Comparison of ENCODE assay signal across 14 cellular contexts in the genomic region with DNA sequence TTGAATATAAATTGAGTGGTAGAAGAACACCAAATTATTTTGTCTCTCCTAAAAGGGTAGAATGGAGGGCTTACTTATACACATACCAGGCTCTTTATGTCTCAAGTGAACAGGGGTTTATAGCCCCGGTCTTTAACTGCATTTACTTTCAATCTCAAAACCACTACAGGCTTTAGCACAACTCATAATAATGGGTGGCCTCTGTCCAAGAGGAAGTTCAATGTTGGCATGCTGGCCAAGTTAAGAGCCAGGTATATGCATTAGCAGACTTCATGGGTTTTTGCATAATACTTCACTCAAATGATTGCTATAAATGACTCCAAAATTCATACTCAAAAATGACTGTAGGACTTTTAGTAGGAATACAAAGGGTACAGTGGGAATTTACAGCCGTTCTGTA.
DNase-seq lines count a peak whose midpoint lies in the region; ATAC-seq and TF ChIP-seq lines count a peak whose summit lies in the region.
"Had no signal": no experiment of that assay in that cellular context is flagged by ENCODE, and none has a peak within 500 bp of the region (broad histone marks: within the 10 kb centered on the region; RNA-seq: fewer than 3 reads in every experiment).

No MANE protein-coding gene starts in this region.

- H3K36me3 Mint-ChIP-seq in activated CD8-positive, alpha-beta T cell treated with anti-CD3 and anti-CD28 coated beads, Interleukin-2, amount 10 ng/mL, durations not matched to agents 7 days and 5 days (ENCODE audit: low read depth), result no peaks in the 10 kb centered on the region
- H3K36me3 Mint-ChIP-seq: T-cell had no signal

- no peaks in the 10 kb centered on the region for H3K9me3 Mint-ChIP-seq in activated CD8-positive, alpha-beta T cell treated with anti-CD3 and anti-CD28 coated beads, Interleukin-2, amount 10 ng/mL, durations not matched to agents 7 days and 5 days (ENCODE audit: insufficient read depth)
- H3K9me3 Mint-ChIP-seq: HFFc6, T-cell had no signal

- H4K20me1 ChIP-seq in OCI-LY1 (ENCODE audit: insufficient read depth, low read length), result no peaks in the 10 kb centered on the region

- ATAC-seq in GM18867 (IDR thresholded peaks at IDR 0.05; ENCODE audit: unreplicated experiment) (peak; percentile 48), HG02759 (IDR thresholded peaks at IDR 0.05; ENCODE audit: unreplicated experiment) (peak; percentile 23), HG03039 (IDR thresholded peaks at IDR 0.05; ENCODE audit: unreplicated experiment) (no peak)
- no peak for ATAC-seq in activated CD8-positive, alpha-beta T cell treated with anti-CD3 and anti-CD28 coated beads, Interleukin-2, amount 10 ng/mL, durations not matched to agents 7 days and 5 days

- peaks cover 56% of the 10 kb centered on the region for H3K4me1 ChIP-seq in OCI-LY1 (ENCODE audit: insufficient read depth, low read length, severe bottlenecking)

- H2AFZ ChIP-seq in OCI-LY1 (ENCODE audit: low read length), result no peak overlapping the region

- POLR2A ChIA-PET in activated CD8-positive, alpha-beta T cell treated with anti-CD3 and anti-CD28 coated beads, Interleukin-2, amount 10 ng/mL, durations not matched to agents 7 days and 5 days (lab: Charles Lee), result no interaction called here

- CTCF ChIA-PET in activated CD8-positive, alpha-beta T cell treated with anti-CD3 and anti-CD28 coated beads, Interleukin-2, amount 10 ng/mL, durations not matched to agents 7 days and 5 days (lab: Charles Lee), result no interaction called here

- peaks cover 15% of the 10 kb centered on the region for H3K4me1 Mint-ChIP-seq in activated CD8-positive, alpha-beta T cell treated with anti-CD3 and anti-CD28 coated beads, Interleukin-2, amount 10 ng/mL, durations not matched to agents 7 days and 5 days (ENCODE audit: low read depth)

- no peak overlapping the region for H3K4me3 Mint-ChIP-seq in activated CD8-positive, alpha-beta T cell treated with anti-CD3 and anti-CD28 coated beads, Interleukin-2, amount 10 ng/mL, durations not matched to agents 7 days and 5 days

- no peaks in the 10 kb centered on the region for H3K79me2 ChIP-seq in OCI-LY1 (ENCODE audit: insufficient read depth, low read length)

- no peaks in the 10 kb centered on the region for H3K9me3 ChIP-seq in OCI-LY1 (ENCODE audit: low read length)
- H3K9me3 ChIP-seq: esophagus squamous epithelium had no signal

- H3K4me3 ChIP-seq in OCI-LY1 (ENCODE audit: low read depth, low read length, poor library complexity, severe bottlenecking), result peak overlapping the region; percentile 32
- H3K4me3 ChIP-seq: esophagus squamous epithelium had no signal

- peaks cover 12% of the 10 kb centered on the region for H3F3A ChIP-seq in OCI-LY1 (ENCODE audit: insufficient read depth, low read length)

- DNase-seq in mucosa of gallbladder (ENCODE audit: low spot score), result peak; percentile 32
- DNase-seq in NCI-H187 treated with DMSO at 0.1 percent for 48 hours (lab: John Stamatoyannopoulos, UW), result no peak
- no peak for DNase-seq in effector CD4-positive, alpha-beta T cell
- DNase-seq in activated CD8-positive, alpha-beta T cell treated with anti-CD3 and anti-CD28 coated beads, Interleukin-2, amount 10 ng/mL, durations not matched to agents 7 days and 5 days, result no peak
- DNase-seq: cerebellar nuclear complex, esophagus squamous epithelium, midbrain, NCI-H1417 treated with DMSO at 0.1 percent for 48 hours had no signal

- H3K27me3 ChIP-seq in OCI-LY1 (ENCODE audit: insufficient read depth, low read length), result no peaks in the 10 kb centered on the region
- H3K27me3 ChIP-seq: esophagus squamous epithelium had no signal

- no peak for TF ChIP-seq CTCF in OCI-LY1 (IDR thresholded peaks at IDR 0.05; ENCODE audit: low read length)

- H3K36me3 ChIP-seq in OCI-LY1 (ENCODE audit: insufficient read depth, low read length), result no peaks in the 10 kb centered on the region
- H3K36me3 ChIP-seq: esophagus squamous epithelium had no signal

- H3K27me3 Mint-ChIP-seq in activated CD8-positive, alpha-beta T cell treated with anti-CD3 and anti-CD28 coated beads, Interleukin-2, amount 10 ng/mL, durations not matched to agents 7 days and 5 days (ENCODE audit: low read depth), result no peaks in the 10 kb centered on the region

- H3K27ac ChIP-seq in OCI-LY1 (ENCODE audit: low read depth, low read length, poor library complexity, severe bottlenecking), result peak overlapping the region; percentile 99
- H3K27ac ChIP-seq: esophagus squamous epithelium had no signal

- H3K9ac ChIP-seq in OCI-LY1 (ENCODE audit: low read length), result peak overlapping the region; percentile 59

- H3K9me2 ChIP-seq in OCI-LY1 (ENCODE audit: low read depth, low read length), result no peaks in the 10 kb centered on the region

- peak overlapping the region; percentile 66 for H3K4me2 ChIP-seq in OCI-LY1 (ENCODE audit: low read length)

- H3K27ac Mint-ChIP-seq in activated CD8-positive, alpha-beta T cell treated with anti-CD3 and anti-CD28 coated beads, Interleukin-2, amount 10 ng/mL, durations not matched to agents 7 days and 5 days, result no peak overlapping the region
- H3K27ac Mint-ChIP-seq: HFFc6, T-cell had no signal

Comparison
In these comparisons a context has a peak if more than half of its experiments do, and no peak if none do; other contexts are left out.
1. ATAC-seq: peak in GM18867 (single experiment) and HG02759 (single experiment); none in HG03039 (single experiment) and activated CD8-positive, alpha-beta T cell treated with anti-CD3 and anti-CD28 coated beads, Interleukin-2, amount 10 ng/mL, durations not matched to agents 7 days and 5 days (single experiment).